Comparison of ENCODE assay signal across 8 cellular contexts in genomic region chr1:205791568-205792180, GRCh38. TPM values are rescaled to one million over a fixed set of nuclear protein-coding genes. Genes with fewer than 3 reads are reported as not detected.
DNase-seq lines count a peak whose midpoint lies in the region; ATAC-seq and TF ChIP-seq lines count a peak whose summit lies in the region.

No MANE protein-coding gene starts in this region.

- H3K27me3 Mint-ChIP-seq in CD4-positive, alpha-beta memory T cell, result no peaks in the 10 kb centered on the region

- H2AFZ ChIP-seq in mammary epithelial cell (ENCODE audit: low read depth, low read length), result no peak overlapping the region

- H3K4me3 ChIP-seq in CD4-positive, alpha-beta memory T cell (ENCODE audit: low read length in 2 of 2), result no peak overlapping the region
- no peak overlapping the region for H3K4me3 ChIP-seq in mammary epithelial cell (replicated peaks in 1 of 3; ENCODE audit: insufficient read depth in 1 of 3, low read depth in 2 of 3, low read length in 3 of 3)

- peak; percentile 89 to 90 for TF ChIP-seq CTCF in mammary epithelial cell (conservative IDR thresholded peaks at IDR 0.05 in 1 of 2, IDR thresholded peaks at IDR 0.05 in 1 of 2; ENCODE audit: extremely low read depth in 1 of 2, insufficient read depth in 1 of 2, low read depth in 1 of 2, low read length in 2 of 2)

- no peak overlapping the region for H3K9ac ChIP-seq in mammary epithelial cell (ENCODE audit: insufficient read depth, low read length)

- no peaks in the 10 kb centered on the region for H4K20me1 ChIP-seq in mammary epithelial cell (ENCODE audit: insufficient read depth, low read length)

- no peaks in the 10 kb centered on the region for H3K4me1 Mint-ChIP-seq in CD4-positive, alpha-beta memory T cell

- H3K36me3 ChIP-seq in CD4-positive, alpha-beta memory T cell (ENCODE audit: insufficient read depth, low read length), result peaks cover 22% of the 10 kb centered on the region
- H3K36me3 ChIP-seq in mammary epithelial cell (ENCODE audit: insufficient read depth, low read length), result peaks cover 10% of the 10 kb centered on the region

- DNase-seq in CD4-positive, alpha-beta memory T cell, result peak; percentile 51 to 64 (median 56)
- peak; percentile 53 for DNase-seq in NCI-H1105 treated with DMSO at 0.1 percent for 48 hours (lab: John Stamatoyannopoulos, UW)
- peak; percentile 35 for DNase-seq in T-helper 9 cell
- peak; percentile 42 for DNase-seq in mammary epithelial cell
- peak; percentile 25 for DNase-seq in kidney glomerular epithelial cell (lab: John Stamatoyannopoulos, UW)
- DNase-seq in stimulated activated CD4-positive, alpha-beta T cell treated with anti-CD3 and anti-CD28 coated beads, TNF-alpha, amount 100 ng/mL, for 24 hours (ENCODE audit: low read depth in 3 of 3), result peak in 2 of 3 experiments; percentile 43 to 48

- dilution Hi-C loops in mammary epithelial cell (cut with HindIII; ENCODE audit: low sequenced_read_pairs), result no loop called here

- intact Hi-C loops in CD4-positive, alpha-beta memory T cell (cut with micrococcal nuclease), result loop anchor here (1.0 kb wide), 2 partner anchors 117 to 128 kb away; no protein-coding TSS in a partner anchor
- intact Hi-C loops in mammary epithelial cell (cut with micrococcal nuclease), result loop anchor here (1.0 to 5.0 kb wide), 5 partner anchors 116 to 315 kb away; no protein-coding TSS in a partner anchor

- POLR2A ChIA-PET in CD4-positive, alpha-beta memory T cell (lab: Charles Lee; ENCODE audit: partially characterized antibody), result interaction anchor here (1.1 to 2.1 kb wide), 4 partner anchors 14 to 185 kb away, joined by 3 to 10 read pairs (median 4); partner anchors contain the start of gene RAB29

- WGBS in mammary epithelial cell (ENCODE audit: low coverage, missing lambda C conversion rate), result 28% methylated on average over 5 of the region's 5 CpGs

- peak overlapping the region in 2 of 7 donors; percentile 74 to 81 for H3K27ac Mint-ChIP-seq in CD4-positive, alpha-beta memory T cell

- H3K36me3 Mint-ChIP-seq in CD4-positive, alpha-beta memory T cell, result peaks cover 54 to 69% of the 10 kb centered on the region in 2 donors

- no TSS peak for BruUV-seq in mammary epithelial cell (replicated peaks; lab: Mats Ljungman, UMichigan)

- H3K4me1 ChIP-seq in CD4-positive, alpha-beta memory T cell (ENCODE audit: insufficient read depth, low read length), result no peaks in the 10 kb centered on the region
- no peaks in the 10 kb centered on the region for H3K4me1 ChIP-seq in mammary epithelial cell (ENCODE audit: insufficient read depth, low read length)

- no peak overlapping the region for H3K4me3 Mint-ChIP-seq in CD4-positive, alpha-beta memory T cell

- no peaks in the 10 kb centered on the region for H3K9me3 ChIP-seq in CD4-positive, alpha-beta memory T cell (ENCODE audit: control insufficient read depth in 1 of 2, low read length in 2 of 2)
- H3K9me3 ChIP-seq in mammary epithelial cell (replicated peaks; ENCODE audit: insufficient read depth, low read length), result no peaks in the 10 kb centered on the region

- peak; percentile 64 for ATAC-seq in GM21576 (IDR thresholded peaks at IDR 0.05; ENCODE audit: unreplicated experiment)
- no peak for ATAC-seq in HG03095 (IDR thresholded peaks at IDR 0.05; ENCODE audit: unreplicated experiment)

- H3K27ac ChIP-seq in CD4-positive, alpha-beta memory T cell (ENCODE audit: low read depth, low read length), result no peak overlapping the region
- H3K27ac ChIP-seq in mammary epithelial cell (ENCODE audit: insufficient read depth, low read depth, low read length), result no peak overlapping the region

- CTCF ChIA-PET in CD4-positive, alpha-beta memory T cell (lab: Charles Lee; ENCODE audit: partially characterized antibody), result interaction anchor here (0.6 to 13.5 kb wide), 36 partner anchors 8 to 316 kb away, joined by 3 to 268 read pairs (median 4); partner anchors contain the start of genes PM20D1 and RAB29
- CTCF ChIA-PET in mammary epithelial cell (lab: Charles Lee; ENCODE audit: low non-redundant PET), result interaction anchor here (0.5 to 2.2 kb wide), 8 partner anchors 20 to 186 kb away, joined by 3 to 32 read pairs (median 4); no protein-coding TSS in a partner anchor

- H3K79me2 ChIP-seq in mammary epithelial cell (ENCODE audit: insufficient read depth, low read length), result no peaks in the 10 kb centered on the region

- no peaks in the 10 kb centered on the region for H3K9me3 Mint-ChIP-seq in CD4-positive, alpha-beta memory T cell

- in situ Hi-C loops in mammary epithelial cell (cut with MboI; ENCODE audit: low sequenced_read_pairs in 2 of 2), result loop anchor here (5.0 to 25.0 kb wide), 5 partner anchors 116 to 321 kb away; partner anchors contain the start of gene AVPR1B (in 1 of the 2)

- H3K4me2 ChIP-seq in mammary epithelial cell (ENCODE audit: insufficient read depth, low read depth, low read length), result no peak overlapping the region

- no peaks in the 10 kb centered on the region for H3K27me3 ChIP-seq in CD4-positive, alpha-beta memory T cell (ENCODE audit: insufficient read depth, low read length)
- no peaks in the 10 kb centered on the region for H3K27me3 ChIP-seq in mammary epithelial cell (ENCODE audit: insufficient read depth, low read length)

RNA-seq across cellular contexts. Expression of gene RAB29, which starts 16.4 kb away (rescaled TPM):
- total RNA-seq in CD4-positive, alpha-beta memory T cell, result 10 to 100 TPM; 59.7 to 62.0 TPM
- polyA plus RNA-seq in CD4-positive, alpha-beta memory T cell, result 100 to 1,000 TPM in 1 of 2 donors, 10 to 100 TPM in 1; 96.6 to 102 TPM
- 10 to 100 TPM; 38.4 to 41.2 TPM for total RNA-seq in mammary epithelial cell
- 34.9 TPM for polyA plus RNA-seq in mammary epithelial cell
- 71.2 TPM for polyA minus RNA-seq in mammary epithelial cell

RNA-seq across cellular contexts. Expression of gene SLC41A1, which starts 21.3 kb away (rescaled TPM):
- total RNA-seq in CD4-positive, alpha-beta memory T cell, result 10 to 100 TPM; 26.1 to 26.3 TPM
- polyA plus RNA-seq in CD4-positive, alpha-beta memory T cell, result 10 to 100 TPM in 1 of 2 donors, 1 to 10 TPM in 1; 9.1 to 14.3 TPM
- total RNA-seq in mammary epithelial cell, result 10 to 100 TPM; 24.7 to 43.2 TPM
- 36.3 TPM for polyA plus RNA-seq in mammary epithelial cell
- 42.5 TPM for polyA minus RNA-seq in mammary epithelial cell

RNA-seq across cellular contexts. Expression of gene NUCKS1, which starts 41.7 kb away (rescaled TPM):
- total RNA-seq in CD4-positive, alpha-beta memory T cell, result 100 to 1,000 TPM; 111 to 117 TPM
- 10 to 100 TPM in 1 of 2 donors, 1 to 10 TPM in 1; 9.0 to 13.3 TPM for polyA plus RNA-seq in CD4-positive, alpha-beta memory T cell
- 100 to 1,000 TPM in 1 of 2 donors, 10 to 100 TPM in 1; 94.5 to 160 TPM for total RNA-seq in mammary epithelial cell
- polyA plus RNA-seq in mammary epithelial cell, result 46.3 TPM
- 93.5 TPM for polyA minus RNA-seq in mammary epithelial cell

RNA-seq across cellular contexts. Expression of gene PM20D1, which starts 58.3 kb away (rescaled TPM):
- 1 to 10 TPM; 1.8 to 1.9 TPM for total RNA-seq in CD4-positive, alpha-beta memory T cell
- 1 to 10 TPM; 1.4 to 1.9 TPM for polyA plus RNA-seq in CD4-positive, alpha-beta memory T cell
- total RNA-seq in mammary epithelial cell, result not detected
- not detected for polyA plus RNA-seq in mammary epithelial cell
- polyA minus RNA-seq in mammary epithelial cell, result not detected
